ENCODE assay signal across 16 cellular contexts in genomic region chr4:176927664-176928063, GRCh38.
DNase-seq lines count a peak whose midpoint lies in the region; ATAC-seq and TF ChIP-seq lines count a peak whose summit lies in the region.
"Had no signal": no experiment of that assay in that cellular context is flagged by ENCODE, and none has a peak within 500 bp of the region (broad histone marks: within the 10 kb centered on the region; RNA-seq: fewer than 3 reads in every experiment).

No MANE protein-coding gene starts in this region.

- H3K4me3 ChIP-seq in GM23248 (no peak overlapping the region), SK-N-SH (ENCODE audit: low read depth in 2 of 2, low read length in 1 of 2) (no peak overlapping the region; a peak in 1 of 4 replicates), fibroblast of mammary gland (ENCODE audit: control insufficient read depth, low read depth, low read length) (no peak overlapping the region), smooth muscle cell (no peak overlapping the region), MM.1S (ENCODE audit: low read length) (no peak overlapping the region)
- H3K4me3 ChIP-seq: MG63, Peyer's patch, right lobe of liver, testis had no signal

- WGBS in GM23248 (ENCODE audit: low coverage in 1 of 2, low lambda C conversion rate in 2 of 2, missing lambda C conversion rate in 2 of 2), 2 experiments, result 1 to 2% methylated on average over 2 of the region's 2 CpGs
- 0% methylated on average over 2 of the region's 2 CpGs for WGBS in SK-N-SH (ENCODE audit: low lambda C conversion rate)
- 10% methylated on average over 2 of the region's 2 CpGs for WGBS in smooth muscle cell (ENCODE audit: low lambda C conversion rate)

- H3K27ac ChIP-seq in GM23248, result peak overlapping the region; percentile 4; the same call in 1 of the 2 replicates
- H3K27ac ChIP-seq in SK-N-SH (ENCODE audit: low read depth in 2 of 2, low read length in 1 of 2), result peak overlapping the region; percentile 73 to 84; a peak in 3 of 4 replicates
- H3K27ac ChIP-seq in smooth muscle cell (ENCODE audit: low read depth), result peak overlapping the region; percentile 75
- H3K27ac ChIP-seq in MM.1S (ENCODE audit: low read length), result no peak overlapping the region
- H3K27ac ChIP-seq: Peyer's patch, right lobe of liver, testis had no signal

- H3K9ac ChIP-seq in GM23248, result no peak overlapping the region
- peak overlapping the region; percentile 28; the same call in 1 of the 2 replicates for H3K9ac ChIP-seq in SK-N-SH
- no peak overlapping the region for H3K9ac ChIP-seq in smooth muscle cell (ENCODE audit: low read depth)
- H3K9ac ChIP-seq in MM.1S (ENCODE audit: low read length), result no peak overlapping the region

- H3K79me2 ChIP-seq in GM23248 (ENCODE audit: insufficient read depth) (no peaks in the 10 kb centered on the region), SK-N-SH (ENCODE audit: insufficient read depth) (0 out of 2 replicates have a peak, but pooled peaks cover 6% of the 10 kb centered on the region), smooth muscle cell (ENCODE audit: low read depth) (no peaks in the 10 kb centered on the region), MM.1S (ENCODE audit: low read length) (no peaks in the 10 kb centered on the region)

- H3K36me3 ChIP-seq in GM23248 (ENCODE audit: low read depth) (no peaks in the 10 kb centered on the region), SK-N-SH (replicated peaks in 1 of 2; ENCODE audit: control insufficient read depth in 1 of 2, insufficient read depth in 2 of 2, low read length in 1 of 2) (peaks cover 0 to 4% of the 10 kb centered on the region in 2 experiments), smooth muscle cell (ENCODE audit: low read depth) (no peaks in the 10 kb centered on the region), MM.1S (replicated peaks; ENCODE audit: insufficient read depth, low read length) (no peaks in the 10 kb centered on the region)
- H3K36me3 ChIP-seq: MG63, Peyer's patch, right lobe of liver had no signal

- peaks cover 19% of the 10 kb centered on the region for H3F3A ChIP-seq in GM23248 (ENCODE audit: insufficient read depth)
- H3F3A ChIP-seq in SK-N-SH (replicated peaks; ENCODE audit: insufficient read depth), result peaks cover 40% of the 10 kb centered on the region
- H3F3A ChIP-seq in smooth muscle cell (ENCODE audit: low read depth), result no peaks in the 10 kb centered on the region
- H3F3A ChIP-seq in MM.1S (ENCODE audit: insufficient read depth, low read length), result no peaks in the 10 kb centered on the region

- no peak for TF ChIP-seq CTCF in SK-N-SH (IDR thresholded peaks at IDR 0.05)
- TF ChIP-seq CTCF in fibroblast of mammary gland (conservative IDR thresholded peaks at IDR 0.05; ENCODE audit: control insufficient read depth, insufficient read depth, low read depth, low read length), result no peak
- no peak for TF ChIP-seq CTCF in smooth muscle cell (IDR thresholded peaks at IDR 0.05; ENCODE audit: borderline replicate concordance, insufficient read depth, poor library complexity, severe bottlenecking)
- TF ChIP-seq CTCF in MM.1S (IDR thresholded peaks at IDR 0.05; ENCODE audit: low read length), result no peak

- POLR2A ChIA-PET in SK-N-SH (lab: Yijun Ruan, JAX), result no interaction called here

- CTCF ChIA-PET in SK-N-SH (lab: Yijun Ruan, JAX), result no interaction called here

- in situ Hi-C loops in GM23248 (cut with MboI), result no loop called here

- H3K27me3 ChIP-seq in GM23248 (replicated peaks; ENCODE audit: insufficient read depth), result no peaks in the 10 kb centered on the region
- H3K27me3 ChIP-seq in SK-N-SH (ENCODE audit: insufficient read depth), result no peaks in the 10 kb centered on the region
- no peaks in the 10 kb centered on the region for H3K27me3 ChIP-seq in smooth muscle cell (ENCODE audit: low read depth)
- no peaks in the 10 kb centered on the region for H3K27me3 ChIP-seq in MM.1S (replicated peaks; ENCODE audit: insufficient read depth, low read length)
- H3K27me3 ChIP-seq: MG63, Peyer's patch, right lobe of liver, testis had no signal

- peak in 1 of 2 experiments; percentile 80; a peak in 2 of 4 replicates for TF ChIP-seq EP300 in SK-N-SH (IDR thresholded peaks at IDR 0.05; ENCODE audit: borderline replicate concordance in 1 of 2, low read depth in 1 of 2, low read length in 1 of 2)

- H3K4me2 ChIP-seq in GM23248 (ENCODE audit: unreplicated experiment) (peak overlapping the region; percentile 27), SK-N-SH (peak overlapping the region; percentile 6; the same call in 1 of the 2 replicates), smooth muscle cell (peak overlapping the region; percentile 54), MM.1S (ENCODE audit: low read depth, low read length) (no peak overlapping the region)

- H3K4me1 ChIP-seq in GM23248 (ENCODE audit: insufficient read depth) (peaks cover 23% of the 10 kb centered on the region), SK-N-SH (ENCODE audit: control insufficient read depth in 1 of 2, insufficient read depth in 2 of 2, low read depth in 1 of 2, low read length in 1 of 2) (peaks cover 0 to 17% of the 10 kb centered on the region in 2 experiments; a peak in 2 of 4 replicates), smooth muscle cell (ENCODE audit: low read depth) (peaks cover 19% of the 10 kb centered on the region), MM.1S (ENCODE audit: low read length) (no peaks in the 10 kb centered on the region)
- H3K4me1 ChIP-seq: Peyer's patch, right lobe of liver, testis had no signal

- TF ChIP-seq RAD21 in SK-N-SH (IDR thresholded peaks at IDR 0.05; ENCODE audit: low read length), result no peak

- DNase-seq in GM23248 (peak; percentile 85), SK-N-SH (no peak), fibroblast of mammary gland (ENCODE audit: low read depth) (peak; percentile 93), smooth muscle cell (lab: John Stamatoyannopoulos, UW; ENCODE audit: unreplicated experiment) (no peak), MM.1S (no peak), DMS79 (lab: John Stamatoyannopoulos, UW) (no peak)
- DNase-seq: activated CD8-positive, alpha-beta memory T cell treated with anti-CD3 and anti-CD28 coated beads, Interleukin-2, amount 50 U/mL, for 4 hours; amygdala; DMS79 treated with DMSO at 0.1 percent for 48 hours; immature natural killer cell; MG63; NCI-H2171 treated with DMSO at 0.1 percent for 48 hours; Peyer's patch; right lobe of liver; testis had no signal

- no peaks in the 10 kb centered on the region for H4K20me1 ChIP-seq in GM23248 (ENCODE audit: insufficient read depth)
- no peaks in the 10 kb centered on the region for H4K20me1 ChIP-seq in SK-N-SH (ENCODE audit: insufficient read depth)
- H4K20me1 ChIP-seq in smooth muscle cell (ENCODE audit: low read depth), result no peaks in the 10 kb centered on the region
- no peaks in the 10 kb centered on the region for H4K20me1 ChIP-seq in MM.1S (ENCODE audit: insufficient read depth, low read length)

- H3K9me3 ChIP-seq in GM23248 (ENCODE audit: low read depth) (no peaks in the 10 kb centered on the region), SK-N-SH (no peaks in the 10 kb centered on the region), smooth muscle cell (replicated peaks; ENCODE audit: low read depth) (no peaks in the 10 kb centered on the region), MM.1S (replicated peaks; ENCODE audit: insufficient read depth, low read length) (no peaks in the 10 kb centered on the region)
- H3K9me3 ChIP-seq: MG63, Peyer's patch, right lobe of liver, testis had no signal

- H3K9me2 ChIP-seq in GM23248 (ENCODE audit: insufficient read depth) (no peaks in the 10 kb centered on the region), SK-N-SH (no peaks in the 10 kb centered on the region), MM.1S (replicated peaks; ENCODE audit: insufficient read depth, low read length) (no peaks in the 10 kb centered on the region)

- no peak for ATAC-seq in GM18867 (IDR thresholded peaks at IDR 0.05; ENCODE audit: unreplicated experiment)
- ATAC-seq: right lobe of liver had no signal

- H2AFZ ChIP-seq in GM23248 (no peak overlapping the region), SK-N-SH (ENCODE audit: low read depth) (no peak overlapping the region), smooth muscle cell (ENCODE audit: low read depth) (no peak overlapping the region), MM.1S (ENCODE audit: low read length) (no peak overlapping the region)

TF ChIP-seq in SK-N-SH, 30 proteins besides CTCF, POLR2A, EP300 and RAD21 (continues in another document):
- TF ChIP-seq MXI1 (IDR thresholded peaks at IDR 0.05; ENCODE audit: low read depth, low read length), result no peak
- TF ChIP-seq FOXJ3 (CRISPR knock-in tag; IDR thresholded peaks at IDR 0.05), result no peak
- TF ChIP-seq CHD2 (IDR thresholded peaks at IDR 0.05; ENCODE audit: low read length, partially characterized antibody), result no peak
- no peak for TF ChIP-seq GATA2 (CRISPR knock-in tag; IDR thresholded peaks at IDR 0.05)
- TF ChIP-seq SMC3 (IDR thresholded peaks at IDR 0.05; ENCODE audit: low read depth, low read length), result no peak
- TF ChIP-seq YY1 (IDR thresholded peaks at IDR 0.05; ENCODE audit: low read depth), result no peak
- TF ChIP-seq ELF1 (IDR thresholded peaks at IDR 0.05), result no peak
- TF ChIP-seq USF2 (IDR thresholded peaks at IDR 0.05; ENCODE audit: borderline replicate concordance, low read depth, low read length), result no peak
- peak; percentile 32; the same call in 1 of the 2 replicates for TF ChIP-seq RXRA (IDR thresholded peaks at IDR 0.05; ENCODE audit: borderline replicate concordance, low read depth)
- peak; percentile 69 for TF ChIP-seq FOSL2 (IDR thresholded peaks at IDR 0.05; ENCODE audit: borderline replicate concordance, low read depth)
- peak; percentile 46; the same call in 1 of the 2 replicates for TF ChIP-seq ZBTB33 (IDR thresholded peaks at IDR 0.05; ENCODE audit: borderline replicate concordance, low read depth)

Comparison
In these comparisons a context has a peak if more than half of its experiments do, and no peak if none do; other contexts are left out.
1. DNase-seq: peak in GM23248 (single experiment) and fibroblast of mammary gland (single experiment); none in SK-N-SH (single experiment), smooth muscle cell (single experiment), MM.1S (single experiment) and DMS79 (single experiment).